32 cellular contexts compared by ENCODE assay signal in genomic region chr2:112833532-112833931, GRCh38. TPM values are rescaled to one million over a fixed set of nuclear protein-coding genes. Genes with fewer than 3 reads are reported as not detected.
"Had no signal": no experiment of that assay in that cellular context is flagged by ENCODE, and none has a peak within 500 bp of the region (broad histone marks: within the 10 kb centered on the region; RNA-seq: fewer than 3 reads in every experiment).

No MANE protein-coding gene starts in this region.

- H3K9me3 Mint-ChIP-seq: activated CD4-positive, alpha-beta T cell treated with anti-CD3 and anti-CD28 coated beads, Interleukin-2, amount 10 ng/mL, durations not matched to agents 7 days and 5 days; activated CD8-positive, alpha-beta T cell treated with anti-CD3 and anti-CD28 coated beads for 36 hours; activated naive CD4-positive, alpha-beta T cell treated with anti-CD3 and anti-CD28 coated beads, Interleukin-2, amount 50 U/mL, for 72 hours; nephron progenitor cell; stimulated activated naive B cell treated with anti-CD40 and anti-IgM and Interleukin-4, amounts not matched to agents 10 μg/mL and 1 μg/mL and 100 μg/mL, for 72 hours had no signal

- H3K9me3 ChIP-seq: body of pancreas, colonic mucosa, heart left ventricle, left lung, lower lobe of right lung, pancreas, psoas muscle, stomach, thyroid gland, upper lobe of left lung had no signal

- H3K4me3 Mint-ChIP-seq: activated CD4-positive, alpha-beta T cell treated with anti-CD3 and anti-CD28 coated beads, Interleukin-2, amount 10 ng/mL, durations not matched to agents 7 days and 5 days; activated CD8-positive, alpha-beta memory T cell treated with anti-CD3 and anti-CD28 coated beads, Interleukin-2, amount 10 ng/mL, durations not matched to agents 7 days and 5 days; activated CD8-positive, alpha-beta T cell treated with anti-CD3 and anti-CD28 coated beads for 36 hours; activated T-cell treated with anti-CD3 and anti-CD28 coated beads, Interleukin-2, amount 50 U/mL, for 72 hours; nephron progenitor cell; stimulated activated naive B cell treated with anti-CD40 and anti-IgM and Interleukin-4, amounts not matched to agents 10 μg/mL and 1 μg/mL and 100 μg/mL, for 72 hours had no signal

- H3K4me3 ChIP-seq: body of pancreas, cardiac muscle cell, colonic mucosa, psoas muscle, smooth muscle cell, thyroid gland had no signal

- H3K4me1 Mint-ChIP-seq: activated CD4-positive, alpha-beta T cell treated with anti-CD3 and anti-CD28 coated beads, Interleukin-2, amount 10 ng/mL, durations not matched to agents 7 days and 5 days had no signal

- ATAC-seq: activated CD8-positive, alpha-beta memory T cell treated with anti-CD3 and anti-CD28 coated beads, Interleukin-2, amount 10 ng/mL, durations not matched to agents 7 days and 5 days; activated CD8-positive, alpha-beta T cell treated with anti-CD3 and anti-CD28 coated beads for 36 hours; activated naive CD4-positive, alpha-beta T cell treated with anti-CD3 and anti-CD28 coated beads, Interleukin-2, amount 50 U/mL, for 72 hours; activated T-cell treated with anti-CD3 and anti-CD28 coated beads, Interleukin-2, amount 50 U/mL, for 72 hours; esophagus mucosa; foreskin keratinocyte; heart left ventricle; left lung; lower lobe of right lung; psoas muscle; stimulated activated naive B cell treated with anti-CD40 and anti-IgM and Interleukin-4, amounts not matched to agents 10 μg/mL and 1 μg/mL and 100 μg/mL, for 72 hours had no signal

- H3K4me1 ChIP-seq: lower lobe of right lung had no signal

- DNase-seq: activated CD4-positive, alpha-beta T cell treated with anti-CD3 and anti-CD28 coated beads for 1 hour; activated CD4-positive, alpha-beta T cell treated with anti-CD3 and anti-CD28 coated beads, Interleukin-2, amount 10 ng/mL, durations not matched to agents 7 days and 5 days; activated CD8-positive, alpha-beta memory T cell treated with anti-CD3 and anti-CD28 coated beads, Interleukin-2, amount 10 ng/mL, durations not matched to agents 7 days and 5 days; activated CD8-positive, alpha-beta T cell treated with anti-CD3 and anti-CD28 coated beads for 36 hours; activated naive CD4-positive, alpha-beta T cell; activated T-cell treated with anti-CD3 and anti-CD28 coated beads for 4 hours; activated T-cell treated with anti-CD3 and anti-CD28 coated beads, Interleukin-2, amount 50 U/mL, for 72 hours; aorta; body of pancreas; cerebellar nuclear complex; colonic mucosa; effector CD8-positive, alpha-beta T cell; foreskin keratinocyte; heart left ventricle; lower lobe of right lung; nephron progenitor cell; pancreas; psoas muscle; stimulated activated CD4-positive, alpha-beta T cell treated with anti-CD3 and anti-CD28 coated beads, Interleukin-2, amount 100 ng/mL, for 24 hours; stimulated activated naive B cell treated with anti-CD40 and anti-IgM and Interleukin-4, amounts not matched to agents 10 μg/mL and 1 μg/mL and 100 μg/mL, for 72 hours; stomach; T1000; thyroid gland; upper lobe of left lung had no signal

- H3K27ac Mint-ChIP-seq: activated CD4-positive, alpha-beta T cell treated with anti-CD3 and anti-CD28 coated beads, Interleukin-2, amount 10 ng/mL, durations not matched to agents 7 days and 5 days; activated CD8-positive, alpha-beta memory T cell treated with anti-CD3 and anti-CD28 coated beads, Interleukin-2, amount 10 ng/mL, durations not matched to agents 7 days and 5 days; activated CD8-positive, alpha-beta T cell treated with anti-CD3 and anti-CD28 coated beads for 36 hours; activated naive CD4-positive, alpha-beta T cell treated with anti-CD3 and anti-CD28 coated beads, Interleukin-2, amount 50 U/mL, for 72 hours; activated T-cell treated with anti-CD3 and anti-CD28 coated beads, Interleukin-2, amount 50 U/mL, for 72 hours; nephron progenitor cell; stimulated activated naive B cell treated with anti-CD40 and anti-IgM and Interleukin-4, amounts not matched to agents 10 μg/mL and 1 μg/mL and 100 μg/mL, for 72 hours had no signal

- H3K27me3 ChIP-seq: body of pancreas, cardiac muscle cell, colonic mucosa, foreskin keratinocyte, left lung, pancreas, stomach, thyroid gland, upper lobe of left lung had no signal

- H3K27ac ChIP-seq: cardiac muscle cell, foreskin keratinocyte, heart left ventricle, lower lobe of right lung, psoas muscle, stomach, thyroid gland, upper lobe of left lung had no signal

- H3K36me3 Mint-ChIP-seq: activated naive CD4-positive, alpha-beta T cell treated with anti-CD3 and anti-CD28 coated beads, Interleukin-2, amount 50 U/mL, for 72 hours; stimulated activated naive B cell treated with anti-CD40 and anti-IgM and Interleukin-4, amounts not matched to agents 10 μg/mL and 1 μg/mL and 100 μg/mL, for 72 hours had no signal

- H3K36me3 ChIP-seq: cardiac muscle cell, colonic mucosa, heart left ventricle, lower lobe of right lung, pancreas, thyroid gland, upper lobe of left lung had no signal

- H3K4me2 ChIP-seq: smooth muscle cell had no signal

RNA-seq across cellular contexts. Expression of gene IL1B, which starts 3.0 kb away (rescaled TPM):
- total RNA-seq: activated CD4-positive, alpha-beta T cell treated with anti-CD3 and anti-CD28 coated beads, Interleukin-2, amount 10 ng/mL, durations not matched to agents 7 days and 5 days; activated CD8-positive, alpha-beta T cell treated with anti-CD3 and anti-CD28 coated beads for 36 hours; cardiac muscle cell; dermis microvascular lymphatic vessel endothelial cell; smooth muscle cell; T-helper 1 cell treated with Interleukin-12 subunit alpha and Interleukin-12 subunit beta and Interleukin-4 antibody, amounts not matched to agents 30 ng/mL and 1 ng/mL, for 36 hours had no signal
- polyA plus RNA-seq: cardiac muscle cell, smooth muscle cell had no signal

RNA-seq across cellular contexts. Expression of gene IL1A, which starts 49.2 kb away (rescaled TPM):
- total RNA-seq: body of pancreas, cardiac muscle cell, dermis microvascular lymphatic vessel endothelial cell, mesenteric fat pad, stomach had no signal
- polyA plus RNA-seq: aorta, cardiac muscle cell, heart left ventricle had no signal
